ENCODE assay signal across 11 cellular contexts in the genomic region with DNA sequence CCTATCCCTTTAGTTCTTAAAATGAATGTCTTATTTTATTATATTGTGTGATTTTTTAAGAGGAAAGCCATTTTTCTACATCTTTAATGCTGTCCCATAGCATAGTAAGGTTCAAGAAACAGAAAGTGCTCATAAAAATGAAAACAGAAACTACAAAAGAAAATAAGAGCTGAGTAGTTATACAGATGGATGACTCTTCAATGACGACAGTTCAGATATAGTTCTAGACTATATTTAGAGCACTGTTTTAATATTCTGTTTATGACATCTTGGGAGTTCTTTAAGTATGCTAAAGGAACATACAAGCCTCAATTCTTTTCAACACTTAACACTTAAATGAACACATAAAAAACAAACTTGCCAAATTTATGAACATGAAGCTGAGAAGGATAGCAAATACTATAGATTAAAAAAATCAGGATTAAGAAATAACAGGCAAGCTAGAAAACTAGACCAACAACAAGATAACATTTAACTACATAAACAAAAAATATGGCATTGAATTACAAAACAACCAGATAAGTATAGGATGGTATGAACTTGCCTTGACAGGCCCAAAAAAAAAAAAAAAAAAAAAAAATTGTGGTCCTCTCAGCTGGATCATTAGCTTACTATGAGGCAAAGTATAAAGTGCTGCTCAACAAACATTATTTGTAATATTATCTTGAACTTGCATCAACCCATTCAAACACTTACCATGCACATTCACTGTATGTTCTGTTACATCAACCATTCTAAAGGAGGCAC.
DNase-seq lines count a peak whose midpoint lies in the region; ATAC-seq lines count a peak whose summit lies in the region.
"Had no signal": no experiment of that assay in that cellular context is flagged by ENCODE, and none has a peak within 500 bp of the region (broad histone marks: within the 10 kb centered on the region; RNA-seq: fewer than 3 reads in every experiment).

No MANE protein-coding gene starts in this region.

- POLR2A ChIA-PET in T-cell (lab: Charles Lee): no interaction called here

- no peaks in the 10 kb centered on the region for H3K9me3 ChIP-seq in HAP-1
- H3K9me3 ChIP-seq: sigmoid colon had no signal

- CTCF ChIA-PET in T-cell (lab: Charles Lee): interaction anchor here (0.5 to 0.6 kb wide), 2 partner anchors 61 to 225 kb away, joined by 3 to 5 read pairs; no protein-coding TSS in a partner anchor

- H3K4me3 Mint-ChIP-seq in stimulated activated naive CD8-positive, alpha-beta T cell treated with anti-CD3 and anti-CD28 coated beads, Interleukin-15, Interleukin-2, amounts not matched to agents 100 ng/mL and 50 ng/mL, for 24 hours: no peak overlapping the region
- H3K4me3 Mint-ChIP-seq in T-cell: no peak overlapping the region
- H3K4me3 Mint-ChIP-seq: stimulated activated memory B cell treated with anti-CD40 and anti-IgM and Interleukin-4, amounts not matched to agents 10 μg/mL and 1 μg/mL and 100 μg/mL, for 72 hours had no signal

- no peak for ATAC-seq in stimulated activated naive CD8-positive, alpha-beta T cell treated with anti-CD3 and anti-CD28 coated beads, Interleukin-15, Interleukin-2, amounts not matched to agents 100 U/mL and 50 U/mL, for 24 hours
- ATAC-seq in HG02610 (IDR thresholded peaks at IDR 0.05; ENCODE audit: unreplicated experiment) (peak; percentile 90), HG03460 (IDR thresholded peaks at IDR 0.05; ENCODE audit: unreplicated experiment) (peak; percentile 94), T-cell (replicated peaks in 1 of 4) (no peak)
- ATAC-seq: stimulated activated memory B cell treated with anti-CD40 and anti-IgM and Interleukin-4, amounts not matched to agents 10 μg/mL and 1 μg/mL and 100 μg/mL, for 72 hours had no signal

- H3K4me1 ChIP-seq in HAP-1: peaks cover 11% of the 10 kb centered on the region

- H3K27me3 Mint-ChIP-seq in stimulated activated naive CD8-positive, alpha-beta T cell treated with anti-CD3 and anti-CD28 coated beads, Interleukin-15, Interleukin-2, amounts not matched to agents 100 ng/mL and 50 ng/mL, for 24 hours: no peaks in the 10 kb centered on the region
- no peaks in the 10 kb centered on the region for H3K27me3 Mint-ChIP-seq in T-cell
- H3K27me3 Mint-ChIP-seq: stimulated activated memory B cell treated with anti-CD40 and anti-IgM and Interleukin-4, amounts not matched to agents 10 μg/mL and 1 μg/mL and 100 μg/mL, for 72 hours had no signal

- no peaks in the 10 kb centered on the region for H3K9me3 Mint-ChIP-seq in stimulated activated naive CD8-positive, alpha-beta T cell treated with anti-CD3 and anti-CD28 coated beads, Interleukin-15, Interleukin-2, amounts not matched to agents 100 ng/mL and 50 ng/mL, for 24 hours
- no peaks in the 10 kb centered on the region for H3K9me3 Mint-ChIP-seq in T-cell
- H3K9me3 Mint-ChIP-seq: stimulated activated memory B cell treated with anti-CD40 and anti-IgM and Interleukin-4, amounts not matched to agents 10 μg/mL and 1 μg/mL and 100 μg/mL, for 72 hours had no signal

- H3K36me3 ChIP-seq in HAP-1 (replicated peaks): peaks cover 5% of the 10 kb centered on the region; the same call in 1 of the 2 replicates

- DNase-seq in stimulated activated naive CD8-positive, alpha-beta T cell treated with anti-CD3 and anti-CD28 coated beads, Interleukin-15, Interleukin-2, amounts not matched to agents 100 U/mL and 50 U/mL, for 24 hours: no peak
- no peak for DNase-seq in HAP-1 (ENCODE audit: low spot score in 2 of 2)
- no peak for DNase-seq in NCI-H146 (lab: John Stamatoyannopoulos, UW)
- no peak for DNase-seq in T-cell
- DNase-seq in activated CD8-positive, alpha-beta memory T cell treated with anti-CD3 and anti-CD28 coated beads for 24 hours: no peak
- DNase-seq: OCI-M1, sigmoid colon had no signal

- peak overlapping the region; percentile 24 for H3K27ac Mint-ChIP-seq in stimulated activated naive CD8-positive, alpha-beta T cell treated with anti-CD3 and anti-CD28 coated beads, Interleukin-15, Interleukin-2, amounts not matched to agents 100 ng/mL and 50 ng/mL, for 24 hours
- H3K27ac Mint-ChIP-seq in T-cell: peak overlapping the region in 1 of 2 donors; percentile 52
- H3K27ac Mint-ChIP-seq: stimulated activated memory B cell treated with anti-CD40 and anti-IgM and Interleukin-4, amounts not matched to agents 10 μg/mL and 1 μg/mL and 100 μg/mL, for 72 hours had no signal

- in situ Hi-C loops in HAP-1 (cut with MboI; ENCODE audit: low sequenced_read_pairs): no loop called here

- no peaks in the 10 kb centered on the region for H3K27me3 ChIP-seq in HAP-1 (ENCODE audit: low read depth)
- H3K27me3 ChIP-seq: sigmoid colon had no signal

- H3K4me1 Mint-ChIP-seq in stimulated activated naive CD8-positive, alpha-beta T cell treated with anti-CD3 and anti-CD28 coated beads, Interleukin-15, Interleukin-2, amounts not matched to agents 100 ng/mL and 50 ng/mL, for 24 hours (ENCODE audit: low read depth): peaks cover 15% of the 10 kb centered on the region
- peaks cover 31 to 40% (median 39%) of the 10 kb centered on the region in 3 donors for H3K4me1 Mint-ChIP-seq in T-cell

- H3K36me3 Mint-ChIP-seq in stimulated activated naive CD8-positive, alpha-beta T cell treated with anti-CD3 and anti-CD28 coated beads, Interleukin-15, Interleukin-2, amounts not matched to agents 100 ng/mL and 50 ng/mL, for 24 hours (ENCODE audit: low read depth): peaks cover 57% of the 10 kb centered on the region
- peaks cover 40% of the 10 kb centered on the region for H3K36me3 Mint-ChIP-seq in T-cell

- H3K4me3 ChIP-seq in HAP-1: no peak overlapping the region
- H3K4me3 ChIP-seq: sigmoid colon had no signal

Comparison
In these comparisons a context has a peak if more than half of its experiments do, and no peak if none do; other contexts are left out.
1. ATAC-seq: peak in HG02610 (single experiment) and HG03460 (single experiment); none in stimulated activated naive CD8-positive, alpha-beta T cell treated with anti-CD3 and anti-CD28 coated beads, Interleukin-15, Interleukin-2, amounts not matched to agents 100 U/mL and 50 U/mL, for 24 hours (single experiment) and T-cell (0 of 4).